Comparison of ENCODE assay signal across 18 cellular contexts in genomic region chr13:75049936-75050335, GRCh38.
DNase-seq lines count a peak whose midpoint lies in the region; ATAC-seq, FAIRE-seq and TF ChIP-seq lines count a peak whose summit lies in the region.
"Had no signal": no experiment of that assay in that cellular context is flagged by ENCODE, and none has a peak within 500 bp of the region (broad histone marks: within the 10 kb centered on the region; RNA-seq: fewer than 3 reads in every experiment).

No MANE protein-coding gene starts in this region.

- H3K9me3 Mint-ChIP-seq in chondrocyte (ENCODE audit: low read depth) = no peaks in the 10 kb centered on the region
- H3K9me3 Mint-ChIP-seq in CD8-positive, alpha-beta T cell = no peaks in the 10 kb centered on the region
- H3K9me3 Mint-ChIP-seq: HFFc6 had no signal

- POLR2A ChIA-PET in CD8-positive, alpha-beta T cell (lab: Charles Lee) = no interaction called here

- FAIRE-seq in small intestine (lab: Jason Lieb, UNC) = no peak
- FAIRE-seq: A549, D721Med had no signal

- no peak overlapping the region for H3K4ac ChIP-seq in neuronal stem cell (ENCODE audit: low read length)

- no peak overlapping the region for H3K18ac ChIP-seq in neuronal stem cell (ENCODE audit: low read length)

- intact Hi-C loops in CD8-positive, alpha-beta T cell (cut with DNase I, micrococcal nuclease) = no loop called here

- H3K4me3 Mint-ChIP-seq in chondrocyte (ENCODE audit: unreplicated experiment) = no peak overlapping the region
- no peak overlapping the region for H3K4me3 Mint-ChIP-seq in CD8-positive, alpha-beta T cell
- H3K4me3 Mint-ChIP-seq: CD4-positive, alpha-beta memory T cell had no signal

- no peaks in the 10 kb centered on the region for H3K27me3 ChIP-seq in neuronal stem cell (ENCODE audit: control insufficient read depth in 3 of 3, insufficient read depth in 3 of 3, low read depth in 1 of 3, low read length in 3 of 3)
- no peaks in the 10 kb centered on the region for H3K27me3 ChIP-seq in CD8-positive, alpha-beta T cell (ENCODE audit: insufficient read depth, low read length)
- no peaks in the 10 kb centered on the region for H3K27me3 ChIP-seq in small intestine (ENCODE audit: control insufficient read depth in 2 of 2, insufficient read depth in 2 of 2, low read length in 2 of 2)
- H3K27me3 ChIP-seq: BE2C had no signal

- DNase-seq in amniotic epithelial cell (ENCODE audit: low read depth) = peak; percentile 37
- DNase-seq in chondrocyte (ENCODE audit: low spot score) = no peak
- DNase-seq in kidney glomerular epithelial cell (lab: John Stamatoyannopoulos, UW) = peak; percentile 63
- no peak for DNase-seq in neuronal stem cell (ENCODE audit: low spot score)
- DNase-seq in GF-D8 (lab: John Stamatoyannopoulos, UW) = no peak
- DNase-seq in CD8-positive, alpha-beta T cell = no peak
- DNase-seq in middle frontal gyrus (ENCODE audit: extremely low spot score, low spot score) = no peak
- no peak for DNase-seq in small intestine
- DNase-seq: BE2C; CD4-positive, alpha-beta memory T cell; COR-L47; DMS153; DND-41; HCEC 1CT had no signal

- peak overlapping the region; percentile 82 for H3K27ac Mint-ChIP-seq in chondrocyte (ENCODE audit: unreplicated experiment)
- H3K27ac Mint-ChIP-seq in CD8-positive, alpha-beta T cell = no peak overlapping the region
- H3K27ac Mint-ChIP-seq: CD4-positive, alpha-beta memory T cell; HFFc6 had no signal

- no peak for TF ChIP-seq CTCF in chondrocyte (IDR thresholded peaks at IDR 0.05)
- no peak for TF ChIP-seq CTCF in CD8-positive, alpha-beta T cell (IDR thresholded peaks at IDR 0.05)

- H3K4me3 ChIP-seq in neuronal stem cell (ENCODE audit: low read length in 2 of 2) (no peak overlapping the region), small intestine (ENCODE audit: low read depth in 1 of 2, low read length in 2 of 2) (no peak overlapping the region)
- no peak overlapping the region for H3K4me3 ChIP-seq in CD8-positive, alpha-beta T cell (ENCODE audit: low read depth, low read length)
- H3K4me3 ChIP-seq: A549 had no signal

- no peak overlapping the region for H3K4me2 ChIP-seq in neuronal stem cell (ENCODE audit: insufficient read depth, low read length, poor library complexity, severe bottlenecking)
- H3K4me2 ChIP-seq: A549 had no signal

- no peaks in the 10 kb centered on the region for H3K27me3 Mint-ChIP-seq in chondrocyte (ENCODE audit: low read depth)
- H3K27me3 Mint-ChIP-seq in CD8-positive, alpha-beta T cell (ENCODE audit: low read depth) = peaks cover 4% of the 10 kb centered on the region

- no peak overlapping the region for H2BK12ac ChIP-seq in neuronal stem cell (ENCODE audit: low read length)

- no peaks in the 10 kb centered on the region for H3K79me1 ChIP-seq in neuronal stem cell (ENCODE audit: low read depth, low read length)

- no peak overlapping the region for H2BK5ac ChIP-seq in neuronal stem cell (ENCODE audit: low read length)

- no peak overlapping the region for H3K23ac ChIP-seq in neuronal stem cell (ENCODE audit: low read depth, low read length, poor library complexity)

- no peak for ATAC-seq in CD8-positive, alpha-beta T cell
- ATAC-seq: A549 had no signal

- H2BK120ac ChIP-seq in neuronal stem cell (ENCODE audit: low read depth, low read length) = no peak overlapping the region

- H3K14ac ChIP-seq in neuronal stem cell (ENCODE audit: low read length) = no peak overlapping the region

- CTCF ChIA-PET in CD8-positive, alpha-beta T cell (lab: Charles Lee) = interaction anchor here (0.7 kb wide), 1 partner anchor 183 kb away, joined by 3 read pairs; no protein-coding TSS in a partner anchor

- H2AFZ ChIP-seq in neuronal stem cell (ENCODE audit: low read length) = peak overlapping the region; percentile 56

- H2AK5ac ChIP-seq in neuronal stem cell (ENCODE audit: low read depth, low read length) = no peak overlapping the region

- H4K91ac ChIP-seq in neuronal stem cell (ENCODE audit: low read depth, low read length, poor library complexity) = no peak overlapping the region

- no peaks in the 10 kb centered on the region for H3K36me3 Mint-ChIP-seq in chondrocyte (ENCODE audit: low read depth)
- H3K36me3 Mint-ChIP-seq in CD8-positive, alpha-beta T cell = no peaks in the 10 kb centered on the region
- H3K36me3 Mint-ChIP-seq: CD4-positive, alpha-beta memory T cell had no signal

- no peak overlapping the region for H3K9ac ChIP-seq in neuronal stem cell (ENCODE audit: low read depth, low read length, poor library complexity)

- peaks cover 24% of the 10 kb centered on the region for H3K4me1 Mint-ChIP-seq in chondrocyte (ENCODE audit: low read depth)
- no peaks in the 10 kb centered on the region for H3K4me1 Mint-ChIP-seq in CD8-positive, alpha-beta T cell (ENCODE audit: low read depth)
- H3K4me1 Mint-ChIP-seq: CD4-positive, alpha-beta memory T cell had no signal

- no peak overlapping the region for H2BK15ac ChIP-seq in neuronal stem cell (ENCODE audit: low read length)

- peaks cover 0 to 4% of the 10 kb centered on the region in 2 donors for H3K9me3 ChIP-seq in neuronal stem cell (replicated peaks in 1 of 2; ENCODE audit: control insufficient read depth in 2 of 2, insufficient read depth in 1 of 2, low read depth in 1 of 2, low read length in 2 of 2)
- no peaks in the 10 kb centered on the region for H3K9me3 ChIP-seq in CD8-positive, alpha-beta T cell (ENCODE audit: low read length)
- H3K9me3 ChIP-seq in small intestine (ENCODE audit: control insufficient read depth, low read depth) = no peaks in the 10 kb centered on the region
- H3K9me3 ChIP-seq: A549, BE2C had no signal

- no peak overlapping the region for H3K27ac ChIP-seq in neuronal stem cell (replicated peaks; ENCODE audit: low read length)
- H3K27ac ChIP-seq in CD8-positive, alpha-beta T cell (ENCODE audit: low read depth, low read length) = no peak overlapping the region
- no peak overlapping the region for H3K27ac ChIP-seq in small intestine (ENCODE audit: low read depth in 1 of 2, low read length in 1 of 2)
- H3K27ac ChIP-seq: A549, C4-2B had no signal

- no peaks in the 10 kb centered on the region for H3K36me3 ChIP-seq in neuronal stem cell (replicated peaks in 1 of 2; ENCODE audit: control insufficient read depth in 2 of 2, insufficient read depth in 2 of 2, low read length in 2 of 2)
- H3K36me3 ChIP-seq in CD8-positive, alpha-beta T cell (ENCODE audit: insufficient read depth, low read length) = no peaks in the 10 kb centered on the region
- H3K36me3 ChIP-seq in small intestine (ENCODE audit: control insufficient read depth in 2 of 2, insufficient read depth in 2 of 2, low read length in 2 of 2) = no peaks in the 10 kb centered on the region
- H3K36me3 ChIP-seq: BE2C had no signal

- no CpG with 5 or more reads among the region's 2 CpGs for WGBS in neuronal stem cell (ENCODE audit: extremely low coverage in 2 of 2, insufficient read length in 2 of 2, insufficient replicate concordance in 1 of 2), 2 donors
- WGBS in small intestine, 3 donors = 39 to 66% (median 59%) methylated on average over 2 of the region's 2 CpGs

- no peak overlapping the region for H4K8ac ChIP-seq in neuronal stem cell (ENCODE audit: low read depth, low read length)

- H3K4me1 ChIP-seq in neuronal stem cell (ENCODE audit: control insufficient read depth in 2 of 2, insufficient read depth in 1 of 2, low read depth in 1 of 2, low read length in 2 of 2) (peaks cover 0 to 8% of the 10 kb centered on the region in 2 donors), small intestine (ENCODE audit: control insufficient read depth in 2 of 2, insufficient read depth in 1 of 2, low read depth in 1 of 2, low read length in 1 of 2) (no peaks in the 10 kb centered on the region)
- no peaks in the 10 kb centered on the region for H3K4me1 ChIP-seq in CD8-positive, alpha-beta T cell (ENCODE audit: insufficient read depth, low read length)
- H3K4me1 ChIP-seq: A549, BE2C had no signal

Comparison
In these comparisons a context has a peak if more than half of its experiments do, and no peak if none do; other contexts are left out.
1. DNase-seq: peak in amniotic epithelial cell (single experiment) and kidney glomerular epithelial cell (single experiment); none in chondrocyte (single experiment), neuronal stem cell (single experiment), GF-D8 (single experiment), CD8-positive, alpha-beta T cell (0 of 7), middle frontal gyrus (single experiment) and small intestine (single experiment).